20 cellular contexts compared by ENCODE assay signal in genomic region chr1:29234471-29234870, GRCh38. TPM values are rescaled to one million over a fixed set of nuclear protein-coding genes. Genes with fewer than 3 reads are reported as not detected.
DNase-seq lines count a peak whose midpoint lies in the region; TF ChIP-seq lines count a peak whose summit lies in the region.
"Had no signal": no experiment of that assay in that cellular context is flagged by ENCODE, and none has a peak within 500 bp of the region (broad histone marks: within the 10 kb centered on the region; RNA-seq: fewer than 3 reads in every experiment).

No MANE protein-coding gene starts in this region.

- H3K4me3 Mint-ChIP-seq in nephron = peak overlapping the region; percentile 51 to 73 (median 71)
- H3K4me3 Mint-ChIP-seq: HFFc6, T-cell had no signal

- H3K9me3 Mint-ChIP-seq in nephron = no peaks in the 10 kb centered on the region
- H3K9me3 Mint-ChIP-seq: HFFc6, T-cell had no signal

- H3K4me1 ChIP-seq in left ventricle myocardium inferior = peaks cover 42% of the 10 kb centered on the region

- peaks cover 3% of the 10 kb centered on the region for H3K27me3 ChIP-seq in left ventricle myocardium inferior (ENCODE audit: low read depth)

- 0 out of 2 replicates have a peak, but pooled peaks have one; percentile 24 for TF ChIP-seq POLR2A in Raji (IDR thresholded peaks at IDR 0.05; ENCODE audit: insufficient read depth, low read depth, low read length)

- POLR2A ChIA-PET in RWPE1 (lab: Yijun Ruan, JAX; ENCODE audit: low non-redundant PET) = interaction anchor here (0.6 kb wide), 1 partner anchor 9 kb away, joined by 3 read pairs; no protein-coding TSS in a partner anchor

- CTCF ChIA-PET in RWPE1 (lab: Yijun Ruan, JAX) = interaction anchor here (0.7 to 1.0 kb wide), 3 partner anchors 11 to 1448 kb away, joined by 3 read pairs; no protein-coding TSS in a partner anchor

- H3K27me3 Mint-ChIP-seq in nephron (ENCODE audit: low read depth) = peaks cover 27% of the 10 kb centered on the region

- no peak overlapping the region for H3K4me3 ChIP-seq in left ventricle myocardium inferior
- H3K4me3 ChIP-seq: BLaER1 had no signal

- H3K36me3 Mint-ChIP-seq in nephron (ENCODE audit: low read depth) = no peaks in the 10 kb centered on the region
- H3K36me3 Mint-ChIP-seq: T-cell had no signal

- H3K36me3 ChIP-seq in left ventricle myocardium inferior = no peaks in the 10 kb centered on the region
- H3K36me3 ChIP-seq: BLaER1 had no signal

- H3K4me1 Mint-ChIP-seq in nephron = peaks cover 40% of the 10 kb centered on the region

- intact Hi-C loops in cardiac septum (cut with DNase I) (loop anchor here (10.0 kb wide), 3 partner anchors 220 to 880 kb away; no protein-coding TSS in a partner anchor), left ventricle myocardium inferior (cut with micrococcal nuclease) (no loop called here)

- DNase-seq in cardiac septum (ENCODE audit: low spot score) = peak; percentile 56
- DNase-seq in left ventricle myocardium inferior = no peak
- DNase-seq in RWPE1 (ENCODE audit: low spot score) = no peak
- no peak for DNase-seq in stimulated activated CD8-positive, alpha-beta memory T cell treated with anti-CD3 and anti-CD28 coated beads, Interleukin-4, amount 100 ng/mL, for 48 hours
- DNase-seq in retina = no peak
- DNase-seq: CD4-positive, alpha-beta memory T cell; HFFc6; MM.1S; NCI-H1092; NCI-H1436; NCI-H187 treated with DMSO at 0.1 percent for 48 hours; NCI-H2107; NCI-H2227 treated with DMSO at 0.1 percent for 48 hours; NCI-H510A treated with DMSO at 0.1 percent for 48 hours; NCI-H82; PC-3; T-cell had no signal

- TF ChIP-seq CTCF in left ventricle myocardium inferior (IDR thresholded peaks at IDR 0.05; ENCODE audit: borderline replicate concordance) (no peak), nephron (IDR thresholded peaks at IDR 0.05; ENCODE audit: unreplicated experiment in 3 of 3) (no peak), RWPE1 (conservative IDR thresholded peaks at IDR 0.05; ENCODE audit: low read depth) (no peak)

- peak overlapping the region in 2 of 3 experiments; percentile 59 to 67 for H3K27ac Mint-ChIP-seq in nephron
- H3K27ac Mint-ChIP-seq: HFFc6, T-cell had no signal

- no peaks in the 10 kb centered on the region for H3K9me3 ChIP-seq in left ventricle myocardium inferior (replicated peaks)
- H3K9me3 ChIP-seq: BLaER1 had no signal

- H3K27ac ChIP-seq in left ventricle myocardium inferior (replicated peaks) = no peak overlapping the region
- H3K27ac ChIP-seq in RWPE1 = no peak overlapping the region
- H3K27ac ChIP-seq: BLaER1 had no signal

RNA-seq across cellular contexts. Expression of gene PTPRU, which starts 1.9 kb away (rescaled TPM):
- 6.6 TPM for total RNA-seq in cardiac septum
- total RNA-seq in left ventricle myocardium inferior = 15.3 TPM

RNA-seq across cellular contexts. Expression of gene MECR, which starts 3.7 kb away (rescaled TPM):
- total RNA-seq in cardiac septum = 29.9 TPM
- total RNA-seq in left ventricle myocardium inferior = 30.8 TPM

RNA-seq across cellular contexts. Expression of gene SRSF4, which starts 52.8 kb away (rescaled TPM):
- total RNA-seq in cardiac septum (54.8 TPM), left ventricle myocardium inferior (51.1 TPM)
